ENCODE assay signal across 1 cellular context in genomic region chr11:78783846-78784245, GRCh38.
TF ChIP-seq lines count a peak whose summit lies in the region.

No MANE protein-coding gene starts in this region.

TF ChIP-seq in IMR-90, 13 proteins besides CTCF, POLR2A, EP300 and RAD21 (continued from another document):
- TF ChIP-seq NFE2L2 (IDR thresholded peaks at IDR 0.05; ENCODE audit: low read depth, low read length) = no peak
- no peak for TF ChIP-seq BHLHE40 (IDR thresholded peaks at IDR 0.05; ENCODE audit: low read depth, low read length)
- no peak for TF ChIP-seq MXI1 (IDR thresholded peaks at IDR 0.05; ENCODE audit: borderline replicate concordance, low read depth, low read length)
- TF ChIP-seq SMC3 (IDR thresholded peaks at IDR 0.05; ENCODE audit: low read depth, low read length) = no peak
- TF ChIP-seq CEBPB (IDR thresholded peaks at IDR 0.05; ENCODE audit: low read depth, low read length) = no peak
